Comparison of ENCODE assay signal across 11 cellular contexts in genomic region chr9:130110166-130110565, GRCh38. TPM values are rescaled to one million over a fixed set of nuclear protein-coding genes. Genes with fewer than 3 reads are reported as not detected.
DNase-seq lines count a peak whose midpoint lies in the region; ATAC-seq and TF ChIP-seq lines count a peak whose summit lies in the region.
"Had no signal": no experiment of that assay in that cellular context is flagged by ENCODE, and none has a peak within 500 bp of the region (broad histone marks: within the 10 kb centered on the region; RNA-seq: fewer than 3 reads in every experiment).

No MANE protein-coding gene starts in this region.

- H3K9me3 ChIP-seq in endodermal cell (ENCODE audit: control insufficient read depth, low read length) = no peaks in the 10 kb centered on the region
- H3K9me3 ChIP-seq: stomach had no signal

- H3K36me3 ChIP-seq in endodermal cell (ENCODE audit: control insufficient read depth, insufficient read depth, low read length) = peaks cover 65% of the 10 kb centered on the region

- no peak overlapping the region for H3K27ac ChIP-seq in endodermal cell (ENCODE audit: low read depth, low read length)

- peak; percentile 65 for DNase-seq in activated CD4-positive, alpha-beta T cell treated with anti-CD3 and anti-CD28 coated beads, Interleukin-2, amount 10 ng/mL, durations not matched to agents 24 days and 14 days
- DNase-seq in activated CD4-positive, alpha-beta T cell treated with anti-CD3 and anti-CD28 coated beads, Interleukin-2, amount 50 U/mL, for 48 hours = no peak
- DNase-seq in NCI-H2171 treated with DMSO at 0.1 percent for 48 hours (lab: John Stamatoyannopoulos, UW) = peak; percentile 92
- peak; percentile 68 for DNase-seq in endodermal cell
- no peak for DNase-seq in stimulated activated effector memory CD8-positive, alpha-beta T cell treated with anti-CD3 and anti-CD28 coated beads, Interleukin-12 subunit alpha, Interleukin-12 subunit beta, amount 100 ng/mL, for 72 hours (ENCODE audit: low spot score in 2 of 2)
- DNase-seq in islet precursor cell = no peak
- DNase-seq: activated T-cell treated with anti-CD3 and anti-CD28 coated beads, Interleukin-2, amount 50 U/mL, for 48 hours; stomach had no signal

- H3K4me1 ChIP-seq in endodermal cell (ENCODE audit: control insufficient read depth, insufficient read depth, low read length) = no peaks in the 10 kb centered on the region

- intact Hi-C loops in activated CD4-positive, alpha-beta T cell treated with anti-CD3 and anti-CD28 coated beads, Interleukin-2, amount 10 ng/mL, durations not matched to agents 24 days and 14 days (cut with micrococcal nuclease) = no loop called here

- no peaks in the 10 kb centered on the region for H3K9me3 Mint-ChIP-seq in activated CD4-positive, alpha-beta T cell treated with anti-CD3 and anti-CD28 coated beads, Interleukin-2, amount 10 ng/mL, durations not matched to agents 24 days and 14 days
- no peaks in the 10 kb centered on the region for H3K9me3 Mint-ChIP-seq in endodermal cell
- H3K9me3 Mint-ChIP-seq in stimulated activated effector memory CD8-positive, alpha-beta T cell treated with anti-CD3 and anti-CD28 coated beads, Interleukin-12 subunit alpha, Interleukin-12 subunit beta, amount 100 ng/mL, for 72 hours = no peaks in the 10 kb centered on the region

- H3K27ac Mint-ChIP-seq in activated CD4-positive, alpha-beta T cell treated with anti-CD3 and anti-CD28 coated beads, Interleukin-2, amount 10 ng/mL, durations not matched to agents 24 days and 14 days = no peak overlapping the region
- peak overlapping the region; percentile 3 for H3K27ac Mint-ChIP-seq in endodermal cell
- peak overlapping the region; percentile 48 for H3K27ac Mint-ChIP-seq in stimulated activated effector memory CD8-positive, alpha-beta T cell treated with anti-CD3 and anti-CD28 coated beads, Interleukin-12 subunit alpha, Interleukin-12 subunit beta, amount 100 ng/mL, for 72 hours
- H3K27ac Mint-ChIP-seq: B cell had no signal

- no peaks in the 10 kb centered on the region for H3K27me3 Mint-ChIP-seq in activated CD4-positive, alpha-beta T cell treated with anti-CD3 and anti-CD28 coated beads, Interleukin-2, amount 10 ng/mL, durations not matched to agents 24 days and 14 days
- H3K27me3 Mint-ChIP-seq in endodermal cell (ENCODE audit: insufficient read depth) = no peaks in the 10 kb centered on the region
- H3K27me3 Mint-ChIP-seq: B cell had no signal

- TF ChIP-seq CTCF in endodermal cell (conservative IDR thresholded peaks at IDR 0.05) = peak; percentile 54

- 89 to 90% methylated on average over 3 to 5 of the region's 5 CpGs for WGBS in endodermal cell (ENCODE audit: insufficient coverage in 1 of 2, insufficient read length in 1 of 2), 2 experiments

- H3K4me3 Mint-ChIP-seq in activated CD4-positive, alpha-beta T cell treated with anti-CD3 and anti-CD28 coated beads, Interleukin-2, amount 10 ng/mL, durations not matched to agents 24 days and 14 days = no peak overlapping the region
- H3K4me3 Mint-ChIP-seq in endodermal cell = no peak overlapping the region
- no peak overlapping the region for H3K4me3 Mint-ChIP-seq in stimulated activated effector memory CD8-positive, alpha-beta T cell treated with anti-CD3 and anti-CD28 coated beads, Interleukin-12 subunit alpha, Interleukin-12 subunit beta, amount 100 ng/mL, for 72 hours
- H3K4me3 Mint-ChIP-seq: B cell had no signal

- H3K4me1 Mint-ChIP-seq in activated CD4-positive, alpha-beta T cell treated with anti-CD3 and anti-CD28 coated beads, Interleukin-2, amount 10 ng/mL, durations not matched to agents 24 days and 14 days = peaks cover 30% of the 10 kb centered on the region
- H3K4me1 Mint-ChIP-seq in endodermal cell = no peaks in the 10 kb centered on the region
- H3K4me1 Mint-ChIP-seq in stimulated activated effector memory CD8-positive, alpha-beta T cell treated with anti-CD3 and anti-CD28 coated beads, Interleukin-12 subunit alpha, Interleukin-12 subunit beta, amount 100 ng/mL, for 72 hours = peaks cover 59% of the 10 kb centered on the region

- peaks cover 33% of the 10 kb centered on the region for H3K36me3 Mint-ChIP-seq in activated CD4-positive, alpha-beta T cell treated with anti-CD3 and anti-CD28 coated beads, Interleukin-2, amount 10 ng/mL, durations not matched to agents 24 days and 14 days (ENCODE audit: low read depth)
- H3K36me3 Mint-ChIP-seq in endodermal cell (ENCODE audit: low read depth) = peaks cover 46% of the 10 kb centered on the region
- H3K36me3 Mint-ChIP-seq in stimulated activated effector memory CD8-positive, alpha-beta T cell treated with anti-CD3 and anti-CD28 coated beads, Interleukin-12 subunit alpha, Interleukin-12 subunit beta, amount 100 ng/mL, for 72 hours = peaks cover 57% of the 10 kb centered on the region

- ATAC-seq in stimulated activated effector memory CD8-positive, alpha-beta T cell treated with anti-CD3 and anti-CD28 coated beads, Interleukin-12 subunit alpha, Interleukin-12 subunit beta, amount 100 ng/mL, for 72 hours = no peak
- ATAC-seq in HG02623 (IDR thresholded peaks at IDR 0.05; ENCODE audit: unreplicated experiment) (no peak), GM19397 (IDR thresholded peaks at IDR 0.05; ENCODE audit: unreplicated experiment) (no peak)

- no peaks in the 10 kb centered on the region for H3K27me3 ChIP-seq in endodermal cell (ENCODE audit: control insufficient read depth, insufficient read depth, low read length, poor library complexity, severe bottlenecking)
- H3K27me3 ChIP-seq: stomach had no signal

- no peak overlapping the region for H3K9ac ChIP-seq in endodermal cell (ENCODE audit: extremely low read depth, low read length, poor library complexity, severe bottlenecking)

- no peak overlapping the region for H3K4me3 ChIP-seq in endodermal cell (ENCODE audit: low read length)
- H3K4me3 ChIP-seq: stomach had no signal

RNA-seq across cellular contexts. Expression of gene GPR107, which starts 56.5 kb away (rescaled TPM):
- 19.2 and 23.6 TPM in 2 replicates for total RNA-seq in activated CD4-positive, alpha-beta T cell treated with anti-CD3 and anti-CD28 coated beads, Interleukin-2, amount 10 ng/mL, durations not matched to agents 24 days and 14 days
- 10 to 100 TPM; 50.7 to 62.0 TPM for total RNA-seq in endodermal cell
- 42.7 TPM for polyA plus RNA-seq in endodermal cell (2013, experiment 1 of 2)
- polyA plus RNA-seq in endodermal cell (2013, experiment 2 of 2) = 40.5 TPM

Comparison
In these comparisons a context has a peak if more than half of its experiments do, and no peak if none do; other contexts are left out.
1. DNase-seq: peak in activated CD4-positive, alpha-beta T cell treated with anti-CD3 and anti-CD28 coated beads, Interleukin-2, amount 10 ng/mL, durations not matched to agents 24 days and 14 days (single experiment), NCI-H2171 treated with DMSO at 0.1 percent for 48 hours (single experiment) and endodermal cell (single experiment); none in activated CD4-positive, alpha-beta T cell treated with anti-CD3 and anti-CD28 coated beads, Interleukin-2, amount 50 U/mL, for 48 hours (0 of 2), stimulated activated effector memory CD8-positive, alpha-beta T cell treated with anti-CD3 and anti-CD28 coated beads, Interleukin-12 subunit alpha, Interleukin-12 subunit beta, amount 100 ng/mL, for 72 hours (0 of 2) and islet precursor cell (single experiment).